Comparison of ENCODE assay signal across 13 cellular contexts in genomic region chr11:45654741-45655283, GRCh38. TPM values are rescaled to one million over a fixed set of nuclear protein-coding genes. Genes with fewer than 3 reads are reported as not detected.
DNase-seq lines count a peak whose midpoint lies in the region; ATAC-seq, FAIRE-seq and TF ChIP-seq lines count a peak whose summit lies in the region.
"Had no signal": no experiment of that assay in that cellular context is flagged by ENCODE, and none has a peak within 500 bp of the region (broad histone marks: within the 10 kb centered on the region; RNA-seq: fewer than 3 reads in every experiment).

No MANE protein-coding gene starts in this region.

- H3K4me3 ChIP-seq in DND-41 (ENCODE audit: low read depth in 1 of 2, low read length in 2 of 2) = no peak overlapping the region
- no peak overlapping the region for H3K4me3 ChIP-seq in K562
- H3K4me3 ChIP-seq in neural cell (ENCODE audit: low read length) = no peak overlapping the region
- H3K4me3 ChIP-seq: esophagus squamous epithelium had no signal

- POLR2A ChIA-PET in K562 (lab: Yijun Ruan, JAX) = interaction anchor here (0.6 kb wide), 1 partner anchor 274 kb away, joined by 3 read pairs; no protein-coding TSS in a partner anchor

- H3F3A ChIP-seq in neural cell (ENCODE audit: insufficient read depth, low read length, poor library complexity, severe bottlenecking) = no peaks in the 10 kb centered on the region

- H3K9ac ChIP-seq in DND-41 (ENCODE audit: low read depth, low read length) (no peak overlapping the region), K562 (ENCODE audit: insufficient read depth in 1 of 2, low read depth in 2 of 2, low read length in 2 of 2) (no peak overlapping the region), neural cell (ENCODE audit: low read length) (peak overlapping the region; percentile 27)
- H3K9ac ChIP-seq: parathyroid adenoma had no signal

- H3K27ac Mint-ChIP-seq in activated T-cell treated with anti-CD3 and anti-CD28 coated beads, Interleukin-2, amount 50 U/mL, for 24 hours = no peak overlapping the region
- H3K27ac Mint-ChIP-seq in activated T-helper 1 cell treated with anti-CD3 and anti-CD28 coated beads, Interleukin-12 subunit alpha, Interleukin-12 subunit beta, Interleukin-2, Interleukin-4 antibody, amounts not matched to agents 30 ng/mL and 10 ng/mL and 1 ng/mL, durations not matched to agents 14 hours and 24 hours and 36 hours = no peak overlapping the region
- H3K27ac Mint-ChIP-seq: activated CD4-positive, alpha-beta T cell treated with anti-CD3 and anti-CD28 coated beads, Interleukin-2, amount 10 ng/mL, durations not matched to agents 7 days and 5 days; activated naive CD4-positive, alpha-beta T cell treated with anti-CD3 and anti-CD28 coated beads for 36 hours; T-helper 1 cell treated with Interleukin-12 subunit alpha and Interleukin-12 subunit beta and Interleukin-4 antibody, amounts not matched to agents 30 μg/mL and 1 μg/mL, for 36 hours had no signal

- intact Hi-C loops in K562 (cut with micrococcal nuclease) = loop anchor here (2.0 to 10.0 kb wide), 3 partner anchors 100 to 284 kb away; no protein-coding TSS in a partner anchor
- intact Hi-C loops in activated T-helper 1 cell treated with anti-CD3 and anti-CD28 coated beads, Interleukin-12 subunit alpha, Interleukin-12 subunit beta, Interleukin-2, Interleukin-4 antibody, amounts not matched to agents 30 ng/mL and 10 ng/mL and 1 ng/mL, durations not matched to agents 14 hours and 24 hours and 36 hours (cut with micrococcal nuclease) = loop anchor here (1.0 to 2.0 kb wide), 3 partner anchors 116 to 315 kb away; no protein-coding TSS in a partner anchor

- FAIRE-seq in K562 (lab: Jason Lieb, UNC) = no peak

- H3K27me3 Mint-ChIP-seq in activated T-cell treated with anti-CD3 and anti-CD28 coated beads, Interleukin-2, amount 50 U/mL, for 24 hours = peaks cover 45% of the 10 kb centered on the region
- peaks cover 15% of the 10 kb centered on the region for H3K27me3 Mint-ChIP-seq in activated T-helper 1 cell treated with anti-CD3 and anti-CD28 coated beads, Interleukin-12 subunit alpha, Interleukin-12 subunit beta, Interleukin-2, Interleukin-4 antibody, amounts not matched to agents 30 ng/mL and 10 ng/mL and 1 ng/mL, durations not matched to agents 14 hours and 24 hours and 36 hours (ENCODE audit: insufficient read depth)

- H4K20me1 ChIP-seq in DND-41 (ENCODE audit: insufficient read depth, low read length) (peaks cover 25% of the 10 kb centered on the region), K562 (replicated peaks; ENCODE audit: control insufficient read depth, insufficient read depth, low read length) (0 out of 2 replicates have a peak, but pooled peaks cover 6% of the 10 kb centered on the region), neural cell (ENCODE audit: insufficient read depth) (no peaks in the 10 kb centered on the region)

- TF ChIP-seq RAD21 in K562 (CRISPR knock-in tag; conservative IDR thresholded peaks at IDR 0.05 in 1 of 2, IDR thresholded peaks at IDR 0.05 in 1 of 2) (no peak), neural cell (conservative IDR thresholded peaks at IDR 0.05) (no peak)

- no peaks in the 10 kb centered on the region for H3K9me2 ChIP-seq in neural cell (ENCODE audit: insufficient read depth, low read length)

- H3K27ac ChIP-seq in DND-41 (ENCODE audit: low read length) = no peak overlapping the region
- H3K27ac ChIP-seq in K562 (ENCODE audit: extremely low read depth, low read depth, low read length) = no peak overlapping the region
- H3K27ac ChIP-seq in neural cell (ENCODE audit: low read length) = no peak overlapping the region
- H3K27ac ChIP-seq: esophagus squamous epithelium, parathyroid adenoma had no signal

- H3K9me1 ChIP-seq in K562 (ENCODE audit: control insufficient read depth, insufficient read depth, low read length) = peaks cover 7% of the 10 kb centered on the region

- WGBS in K562 (ENCODE audit: insufficient coverage, low coverage, missing lambda C conversion rate) = 19% methylated on average over 3 of the region's 3 CpGs

- H3K4me3 Mint-ChIP-seq in activated T-cell treated with anti-CD3 and anti-CD28 coated beads, Interleukin-2, amount 50 U/mL, for 24 hours = no peak overlapping the region
- H3K4me3 Mint-ChIP-seq in activated T-helper 1 cell treated with anti-CD3 and anti-CD28 coated beads, Interleukin-12 subunit alpha, Interleukin-12 subunit beta, Interleukin-2, Interleukin-4 antibody, amounts not matched to agents 30 ng/mL and 10 ng/mL and 1 ng/mL, durations not matched to agents 14 hours and 24 hours and 36 hours = no peak overlapping the region
- H3K4me3 Mint-ChIP-seq: activated CD4-positive, alpha-beta T cell treated with anti-CD3 and anti-CD28 coated beads, Interleukin-2, amount 10 ng/mL, durations not matched to agents 7 days and 5 days; activated naive CD4-positive, alpha-beta T cell treated with anti-CD3 and anti-CD28 coated beads for 36 hours; T-helper 1 cell treated with Interleukin-12 subunit alpha and Interleukin-12 subunit beta and Interleukin-4 antibody, amounts not matched to agents 30 μg/mL and 1 μg/mL, for 36 hours had no signal

- no peak overlapping the region for H2AFZ ChIP-seq in DND-41 (ENCODE audit: low read depth, low read length)
- no peak overlapping the region for H2AFZ ChIP-seq in K562 (ENCODE audit: low read depth, low read length)
- no peak overlapping the region for H2AFZ ChIP-seq in neural cell (ENCODE audit: low read depth, low read length)
- H2AFZ ChIP-seq: parathyroid adenoma had no signal

- H3K36me3 ChIP-seq in DND-41 (ENCODE audit: insufficient read depth, low read length) = peaks cover 30% of the 10 kb centered on the region
- H3K36me3 ChIP-seq in K562 (ENCODE audit: control insufficient read depth, insufficient read depth, low read length) = no peaks in the 10 kb centered on the region
- peaks cover 4% of the 10 kb centered on the region for H3K36me3 ChIP-seq in neural cell (ENCODE audit: insufficient read depth, low read length)
- H3K36me3 ChIP-seq: esophagus squamous epithelium had no signal

- no peak for TF ChIP-seq POLR2A in K562 (conservative IDR thresholded peaks at IDR 0.05)

- no peak for TF ChIP-seq EP300 in K562 (IDR thresholded peaks at IDR 0.05; ENCODE audit: low read length)
- no peak for TF ChIP-seq EP300 in neural cell (conservative IDR thresholded peaks at IDR 0.05; ENCODE audit: poor library complexity, severe bottlenecking)

- no peaks in the 10 kb centered on the region for H3K27me3 ChIP-seq in DND-41 (ENCODE audit: insufficient read depth, low read length, poor library complexity)
- H3K27me3 ChIP-seq in K562 (ENCODE audit: control insufficient read depth in 2 of 2, insufficient read depth in 2 of 2, low read length in 2 of 2) = peaks cover 0 to 22% of the 10 kb centered on the region in 2 experiments; a peak in 3 of 5 replicates
- H3K27me3 ChIP-seq in neural cell (ENCODE audit: insufficient read depth, low read depth, low read length) = no peaks in the 10 kb centered on the region

- TF ChIP-seq CTCF in DND-41 (IDR thresholded peaks at IDR 0.05; ENCODE audit: borderline replicate concordance, extremely low read depth, low read length, poor library complexity, severe bottlenecking) (no peak), K562 (IDR thresholded peaks at IDR 0.05 in 2 of 3, conservative IDR thresholded peaks at IDR 0.05 in 1 of 3; ENCODE audit: insufficient read depth in 2 of 3, low read depth in 1 of 3, low read length in 3 of 3) (no peak), neural cell (IDR thresholded peaks at IDR 0.05; ENCODE audit: poor library complexity, severe bottlenecking) (no peak)

- ATAC-seq in DND-41 (ENCODE audit: insufficient read depth, low read depth) (peak; percentile 3; the same call in 1 of the 3 replicates), HG02678 (IDR thresholded peaks at IDR 0.05; ENCODE audit: unreplicated experiment) (peak; percentile 9), K562 (peak; percentile 45; the same call in 2 of the 3 replicates)

- no TSS peak for BruUV-seq in K562 (replicated peaks; lab: Mats Ljungman, UMichigan)

- H3K4me1 ChIP-seq in DND-41 (ENCODE audit: insufficient read depth, low read length) = peaks cover 31% of the 10 kb centered on the region
- H3K4me1 ChIP-seq in K562 (replicated peaks in 1 of 2; ENCODE audit: control insufficient read depth in 2 of 2, insufficient read depth in 2 of 2, low read length in 2 of 2) = peaks cover 0 to 19% of the 10 kb centered on the region in 2 experiments; a peak in 2 of 5 replicates
- H3K4me1 ChIP-seq: parathyroid adenoma had no signal

- H3K4me1 Mint-ChIP-seq in activated T-cell treated with anti-CD3 and anti-CD28 coated beads, Interleukin-2, amount 50 U/mL, for 24 hours (ENCODE audit: low read depth) = peaks cover 5% of the 10 kb centered on the region
- peaks cover 8% of the 10 kb centered on the region for H3K4me1 Mint-ChIP-seq in activated T-helper 1 cell treated with anti-CD3 and anti-CD28 coated beads, Interleukin-12 subunit alpha, Interleukin-12 subunit beta, Interleukin-2, Interleukin-4 antibody, amounts not matched to agents 30 ng/mL and 10 ng/mL and 1 ng/mL, durations not matched to agents 14 hours and 24 hours and 36 hours (ENCODE audit: low read depth)

- in situ Hi-C loops in K562 (cut with MboI) = no loop called here

- no peaks in the 10 kb centered on the region for H3K9me3 Mint-ChIP-seq in activated T-cell treated with anti-CD3 and anti-CD28 coated beads, Interleukin-2, amount 50 U/mL, for 24 hours
- no peaks in the 10 kb centered on the region for H3K9me3 Mint-ChIP-seq in activated T-helper 1 cell treated with anti-CD3 and anti-CD28 coated beads, Interleukin-12 subunit alpha, Interleukin-12 subunit beta, Interleukin-2, Interleukin-4 antibody, amounts not matched to agents 30 ng/mL and 10 ng/mL and 1 ng/mL, durations not matched to agents 14 hours and 24 hours and 36 hours
- H3K9me3 Mint-ChIP-seq: activated CD4-positive, alpha-beta T cell treated with anti-CD3 and anti-CD28 coated beads, Interleukin-2, amount 10 ng/mL, durations not matched to agents 7 days and 5 days; activated naive CD4-positive, alpha-beta T cell treated with anti-CD3 and anti-CD28 coated beads for 36 hours; T-helper 1 cell treated with Interleukin-12 subunit alpha and Interleukin-12 subunit beta and Interleukin-4 antibody, amounts not matched to agents 30 μg/mL and 1 μg/mL, for 36 hours had no signal

- DNase-seq in DND-41 (no peak), K562 (ENCODE audit: extremely low read depth in 1 of 4, low spot score in 3 of 4) (no peak), NOMO-1 treated with dmso at 0.1 percent for 144 hours (lab: John Stamatoyannopoulos, UW; ENCODE audit: unreplicated experiment) (no peak), kidney tubule cell (ENCODE audit: low spot score) (no peak)
- no peak for DNase-seq in activated T-cell treated with anti-CD3 and anti-CD28 coated beads, Interleukin-2, amount 50 U/mL, for 24 hours
- DNase-seq in activated T-helper 1 cell treated with anti-CD3 and anti-CD28 coated beads, Interleukin-12 subunit alpha, Interleukin-12 subunit beta, Interleukin-2, Interleukin-4 antibody, amounts not matched to agents 30 ng/mL and 10 ng/mL and 1 ng/mL, durations not matched to agents 14 hours and 24 hours and 36 hours (ENCODE audit: low spot score) = no peak
- DNase-seq: esophagus squamous epithelium had no signal

- CTCF ChIA-PET in K562 (lab: Yijun Ruan, JAX; ENCODE audit: low intra/inter-chr PET ratio) = interaction anchor here (1.2 to 1.4 kb wide), 2 partner anchors 248 to 283 kb away, joined by 5 read pairs; no protein-coding TSS in a partner anchor

- H3K4me2 ChIP-seq in DND-41 (ENCODE audit: insufficient read depth, low read length) (no peak overlapping the region), K562 (ENCODE audit: insufficient read depth, low read length) (peak overlapping the region; percentile 34; the same call in 1 of the 2 replicates), neural cell (ENCODE audit: low read length) (no peak overlapping the region)

- H3K9me3 ChIP-seq in DND-41 (ENCODE audit: insufficient read depth, low read length, severe bottlenecking) (no peaks in the 10 kb centered on the region), K562 (replicated peaks; ENCODE audit: control insufficient read depth, insufficient read depth, low read depth, low read length) (no peaks in the 10 kb centered on the region), neural cell (ENCODE audit: low read length) (no peaks in the 10 kb centered on the region)
- H3K9me3 ChIP-seq: esophagus squamous epithelium had no signal

- peaks cover 36% of the 10 kb centered on the region for H3K79me2 ChIP-seq in DND-41 (ENCODE audit: insufficient read depth, low read length)
- H3K79me2 ChIP-seq in K562 (ENCODE audit: control insufficient read depth, insufficient read depth, low read length) = no peaks in the 10 kb centered on the region
- peaks cover 13% of the 10 kb centered on the region for H3K79me2 ChIP-seq in neural cell (replicated peaks; ENCODE audit: insufficient read depth, low read length)
- H3K79me2 ChIP-seq: parathyroid adenoma had no signal

- H3K36me3 Mint-ChIP-seq in activated T-cell treated with anti-CD3 and anti-CD28 coated beads, Interleukin-2, amount 50 U/mL, for 24 hours (ENCODE audit: low read depth) = no peaks in the 10 kb centered on the region
- H3K36me3 Mint-ChIP-seq in activated T-helper 1 cell treated with anti-CD3 and anti-CD28 coated beads, Interleukin-12 subunit alpha, Interleukin-12 subunit beta, Interleukin-2, Interleukin-4 antibody, amounts not matched to agents 30 ng/mL and 10 ng/mL and 1 ng/mL, durations not matched to agents 14 hours and 24 hours and 36 hours (ENCODE audit: low read depth) = no peaks in the 10 kb centered on the region

RNA-seq across cellular contexts. Expression of gene CHST1, which starts 10.6 kb away (rescaled TPM):
- total RNA-seq in K562 (2011; cell fraction: chromatin; rRNA removed; ENCODE audit: low replicate concordance) = not detected in 2 replicates
- total RNA-seq in K562 (2011; cell fraction: nucleolus; rRNA removed) = not detected in 2 replicates
- not detected in 2 replicates for total RNA-seq in K562 (2011; cell fraction: nucleoplasm; rRNA removed)
- not detected in 2 replicates for total RNA-seq in K562 (2014; rRNA removed)
- total RNA-seq in K562 (2014; rRNA removed; fragmentation: Illumina TruSeq; extraction: Trizol) = not detected in 2 replicates
- 0.18 TPM in 1 of 2 replicates, not detected in the other for total RNA-seq in K562 (2015; rRNA removed; fragmentation: Illumina TruSeq; extraction: Trizol)
- total RNA-seq in K562 (2021) = 0.18 TPM in 1 of 2 replicates, not detected in the other
- polyA plus RNA-seq in K562 (2011; rRNA removed) = 0.04 TPM in 1 of 2 replicates, not detected in the other
- polyA plus RNA-seq in K562 (2011; cell fraction: cytosol; rRNA removed) = not detected in 2 replicates
- 0.17 TPM in 1 of 2 replicates, not detected in the other for polyA plus RNA-seq in K562 (2011; cell fraction: nucleus; rRNA removed)
- 0.04 and 0.08 TPM in 2 replicates for polyA plus RNA-seq in K562 (2012)
- not detected in 2 replicates for polyA plus RNA-seq in K562 (2014; fragmentation: Illumina TruSeq; extraction: Trizol)
- polyA plus RNA-seq in K562 (2014; fragmentation: Nextera tagmentation; extraction: Ambion mirVana) = under 1 TPM; 0.14 to 0.32 TPM
- 0.08 TPM in 1 of 2 replicates, not detected in the other for polyA plus RNA-seq in K562 (2014; rRNA removed)
- not detected in 2 replicates for polyA minus RNA-seq in K562 (2011; rRNA and poly(A)+ RNA removed)
- not detected in 2 replicates for polyA minus RNA-seq in K562 (2011; cell fraction: cytosol; rRNA and poly(A)+ RNA removed)
- not detected in 2 replicates for polyA minus RNA-seq in K562 (2011; cell fraction: nucleus; rRNA and poly(A)+ RNA removed)
- 16.2 and 22.8 TPM in 2 replicates for polyA plus RNA-seq in neural cell
- polyA minus RNA-seq in neural cell = 17.4 and 19.2 TPM in 2 replicates
- total RNA-seq in activated T-helper 1 cell treated with anti-CD3 and anti-CD28 coated beads, Interleukin-12 subunit alpha, Interleukin-12 subunit beta, Interleukin-2, Interleukin-4 antibody, amounts not matched to agents 30 ng/mL and 10 ng/mL and 1 ng/mL, durations not matched to agents 14 hours and 24 hours and 36 hours = 0.17 and 0.23 TPM in 2 replicates
- total RNA-seq: activated CD4-positive, alpha-beta T cell treated with anti-CD3 and anti-CD28 coated beads, Interleukin-2, amount 10 ng/mL, durations not matched to agents 7 days and 5 days; activated naive CD4-positive, alpha-beta T cell treated with anti-CD3 and anti-CD28 coated beads for 36 hours had no signal
